In genomic region chr12:57138526-57139272, GRCh38 we compare ENCODE assay signal across 1 cellular context.
TF ChIP-seq lines count a peak whose summit lies in the region.

No MANE protein-coding gene starts in this region.

TF ChIP-seq in HepG2, 621 proteins besides CTCF, POLR2A, EP300 and RAD21 (continued from another document and continues in another):
- TF ChIP-seq, protein P1, sequence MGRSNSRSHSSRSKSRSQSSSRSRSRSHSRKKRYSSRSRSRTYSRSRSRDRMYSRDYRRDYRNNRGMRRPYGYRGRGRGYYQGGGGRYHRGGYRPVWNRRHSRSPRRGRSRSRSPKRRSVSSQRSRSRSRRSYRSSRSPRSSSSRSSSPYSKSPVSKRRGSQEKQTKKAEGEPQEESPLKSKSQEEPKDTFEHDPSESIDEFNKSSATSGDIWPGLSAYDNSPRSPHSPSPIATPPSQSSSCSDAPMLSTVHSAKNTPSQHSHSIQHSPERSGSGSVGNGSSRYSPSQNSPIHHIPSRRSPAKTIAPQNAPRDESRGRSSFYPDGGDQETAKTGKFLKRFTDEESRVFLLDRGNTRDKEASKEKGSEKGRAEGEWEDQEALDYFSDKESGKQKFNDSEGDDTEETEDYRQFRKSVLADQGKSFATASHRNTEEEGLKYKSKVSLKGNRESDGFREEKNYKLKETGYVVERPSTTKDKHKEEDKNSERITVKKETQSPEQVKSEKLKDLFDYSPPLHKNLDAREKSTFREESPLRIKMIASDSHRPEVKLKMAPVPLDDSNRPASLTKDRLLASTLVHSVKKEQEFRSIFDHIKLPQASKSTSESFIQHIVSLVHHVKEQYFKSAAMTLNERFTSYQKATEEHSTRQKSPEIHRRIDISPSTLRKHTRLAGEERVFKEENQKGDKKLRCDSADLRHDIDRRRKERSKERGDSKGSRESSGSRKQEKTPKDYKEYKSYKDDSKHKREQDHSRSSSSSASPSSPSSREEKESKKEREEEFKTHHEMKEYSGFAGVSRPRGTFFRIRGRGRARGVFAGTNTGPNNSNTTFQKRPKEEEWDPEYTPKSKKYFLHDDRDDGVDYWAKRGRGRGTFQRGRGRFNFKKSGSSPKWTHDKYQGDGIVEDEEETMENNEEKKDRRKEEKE (IDR thresholded peaks at IDR 0.05), result no peak
- TF ChIP-seq ZNF749 (CRISPR knock-in tag; IDR thresholded peaks at IDR 0.05; ENCODE audit: borderline replicate concordance) (no peak), SRSF1 (optimal IDR thresholded peaks at IDR 0.05; ENCODE audit: low read depth, low read length) (no peak), ZBTB7B (CRISPR knock-in tag; IDR thresholded peaks at IDR 0.05) (0 out of 2 replicates have a peak, but pooled peaks have one; percentile 30), REPIN1 (CRISPR knock-in tag; IDR thresholded peaks at IDR 0.05; ENCODE audit: borderline replicate concordance, low read depth) (no peak), ZNF253 (CRISPR knock-in tag; IDR thresholded peaks at IDR 0.05; ENCODE audit: borderline replicate concordance) (no peak), HNRNPH1 (optimal IDR thresholded peaks at IDR 0.05; ENCODE audit: low read depth, low read length) (no peak), ZNF629 (CRISPR knock-in tag; conservative IDR thresholded peaks at IDR 0.05) (no peak), ZNF281 (CRISPR knock-in tag; IDR thresholded peaks at IDR 0.05; ENCODE audit: borderline replicate concordance) (no peak; the same call in 1 of the 2 replicates), MTF1 (CRISPR knock-in tag; IDR thresholded peaks at IDR 0.05) (no peak), TBP (CRISPR knock-in tag; IDR thresholded peaks at IDR 0.05) (no peak), NFRKB (IDR thresholded peaks at IDR 0.05) (no peak), ZFY (CRISPR knock-in tag; IDR thresholded peaks at IDR 0.05) (no peak; the same call in 1 of the 2 replicates), NR1H2 (CRISPR knock-in tag; IDR thresholded peaks at IDR 0.05; ENCODE audit: borderline replicate concordance, low read depth) (no peak), KDM5B (CRISPR knock-in tag; IDR thresholded peaks at IDR 0.05; ENCODE audit: borderline replicate concordance) (no peak), SNAPC2 (CRISPR knock-in tag; IDR thresholded peaks at IDR 0.05) (no peak), ZNF549 (CRISPR knock-in tag; IDR thresholded peaks at IDR 0.05) (no peak), ZIK1 (CRISPR knock-in tag; IDR thresholded peaks at IDR 0.05; ENCODE audit: borderline replicate concordance, low read depth) (no peak), TCF7 (IDR thresholded peaks at IDR 0.05; ENCODE audit: low read depth) (peak; percentile 89), SMARCC2 (IDR thresholded peaks at IDR 0.05) (no peak), IKZF4 (CRISPR knock-in tag; IDR thresholded peaks at IDR 0.05; ENCODE audit: borderline replicate concordance, low read depth, not compliant biosample characterization) (peak; percentile 60), ZNF510 (CRISPR knock-in tag; IDR thresholded peaks at IDR 0.05; ENCODE audit: low read depth) (no peak), AHDC1 (CRISPR knock-in tag; IDR thresholded peaks at IDR 0.05; ENCODE audit: borderline replicate concordance) (no peak), MXI1 (IDR thresholded peaks at IDR 0.05; ENCODE audit: borderline replicate concordance, low read depth, low read length) (no peak; the same call in 2 of the 3 replicates), ZNF232 (CRISPR knock-in tag; IDR thresholded peaks at IDR 0.05; ENCODE audit: borderline replicate concordance) (no peak), PHF8 (CRISPR knock-in tag; IDR thresholded peaks at IDR 0.05) (no peak), ZFP90 (CRISPR knock-in tag; IDR thresholded peaks at IDR 0.05; ENCODE audit: borderline replicate concordance) (no peak), ZNF607 (CRISPR knock-in tag; IDR thresholded peaks at IDR 0.05; ENCODE audit: borderline replicate concordance) (no peak), ATF7 (IDR thresholded peaks at IDR 0.05) (no peak), ATF7 (CRISPR knock-in tag; IDR thresholded peaks at IDR 0.05) (no peak), IRF1 (CRISPR knock-in tag; IDR thresholded peaks at IDR 0.05; ENCODE audit: low read depth) (no peak), SIX1 (CRISPR knock-in tag; IDR thresholded peaks at IDR 0.05; ENCODE audit: borderline replicate concordance) (0 out of 2 replicates have a peak, but pooled peaks have one; percentile 8), ERF (CRISPR knock-in tag; IDR thresholded peaks at IDR 0.05) (no peak), HIVEP1 (CRISPR knock-in tag; IDR thresholded peaks at IDR 0.05) (peak; percentile 24; the same call in 1 of the 2 replicates), ZNF720 (CRISPR knock-in tag; IDR thresholded peaks at IDR 0.05) (no peak), CENPT (CRISPR knock-in tag; IDR thresholded peaks at IDR 0.05; ENCODE audit: low read depth) (no peak), HMGXB4 (CRISPR knock-in tag; IDR thresholded peaks at IDR 0.05; ENCODE audit: borderline replicate concordance in 1 of 2, low read depth in 1 of 2) (0 out of 4 replicates have a peak, but pooled peaks of 1 of the 2 experiments have one; percentile 12), RARG (CRISPR knock-in tag; IDR thresholded peaks at IDR 0.05; ENCODE audit: low read depth) (no peak), SRF (IDR thresholded peaks at IDR 0.05; ENCODE audit: low read depth, low read length) (no peak), ZNF225 (CRISPR knock-in tag; IDR thresholded peaks at IDR 0.05) (no peak), RXRB (CRISPR knock-in tag; IDR thresholded peaks at IDR 0.05; ENCODE audit: borderline replicate concordance) (no peak; the same call in none of the 2 replicates)
- TF ChIP-seq, protein P2, sequence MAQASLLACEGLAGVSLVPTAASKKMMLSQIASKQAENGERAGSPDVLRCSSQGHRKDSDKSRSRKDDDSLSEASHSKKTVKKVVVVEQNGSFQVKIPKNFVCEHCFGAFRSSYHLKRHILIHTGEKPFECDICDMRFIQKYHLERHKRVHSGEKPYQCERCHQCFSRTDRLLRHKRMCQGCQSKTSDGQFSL (CRISPR knock-in tag; IDR thresholded peaks at IDR 0.05), result 0 out of 2 replicates have a peak, but pooled peaks have one; percentile 18
- TF ChIP-seq, protein P3, sequence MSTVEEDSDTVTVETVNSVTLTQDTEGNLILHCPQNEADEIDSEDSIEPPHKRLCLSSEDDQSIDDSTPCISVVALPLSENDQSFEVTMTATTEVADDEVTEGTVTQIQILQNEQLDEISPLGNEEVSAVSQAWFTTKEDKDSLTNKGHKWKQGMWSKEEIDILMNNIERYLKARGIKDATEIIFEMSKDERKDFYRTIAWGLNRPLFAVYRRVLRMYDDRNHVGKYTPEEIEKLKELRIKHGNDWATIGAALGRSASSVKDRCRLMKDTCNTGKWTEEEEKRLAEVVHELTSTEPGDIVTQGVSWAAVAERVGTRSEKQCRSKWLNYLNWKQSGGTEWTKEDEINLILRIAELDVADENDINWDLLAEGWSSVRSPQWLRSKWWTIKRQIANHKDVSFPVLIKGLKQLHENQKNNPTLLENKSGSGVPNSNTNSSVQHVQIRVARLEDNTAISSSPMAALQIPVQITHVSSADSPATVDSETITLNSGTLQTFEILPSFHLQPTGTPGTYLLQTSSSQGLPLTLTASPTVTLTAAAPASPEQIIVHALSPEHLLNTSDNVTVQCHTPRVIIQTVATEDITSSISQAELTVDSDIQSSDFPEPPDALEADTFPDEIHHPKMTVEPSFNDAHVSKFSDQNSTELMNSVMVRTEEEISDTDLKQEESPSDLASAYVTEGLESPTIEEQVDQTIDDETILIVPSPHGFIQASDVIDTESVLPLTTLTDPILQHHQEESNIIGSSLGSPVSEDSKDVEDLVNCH (CRISPR knock-in tag; IDR thresholded peaks at IDR 0.05), result no peak
- TF ChIP-seq, protein P4, sequence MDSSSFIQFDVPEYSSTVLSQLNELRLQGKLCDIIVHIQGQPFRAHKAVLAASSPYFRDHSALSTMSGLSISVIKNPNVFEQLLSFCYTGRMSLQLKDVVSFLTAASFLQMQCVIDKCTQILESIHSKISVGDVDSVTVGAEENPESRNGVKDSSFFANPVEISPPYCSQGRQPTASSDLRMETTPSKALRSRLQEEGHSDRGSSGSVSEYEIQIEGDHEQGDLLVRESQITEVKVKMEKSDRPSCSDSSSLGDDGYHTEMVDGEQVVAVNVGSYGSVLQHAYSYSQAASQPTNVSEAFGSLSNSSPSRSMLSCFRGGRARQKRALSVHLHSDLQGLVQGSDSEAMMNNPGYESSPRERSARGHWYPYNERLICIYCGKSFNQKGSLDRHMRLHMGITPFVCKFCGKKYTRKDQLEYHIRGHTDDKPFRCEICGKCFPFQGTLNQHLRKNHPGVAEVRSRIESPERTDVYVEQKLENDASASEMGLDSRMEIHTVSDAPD (CRISPR knock-in tag; IDR thresholded peaks at IDR 0.05), result no peak
